Comparison of ENCODE assay signal across 8 cellular contexts in the genomic region with DNA sequence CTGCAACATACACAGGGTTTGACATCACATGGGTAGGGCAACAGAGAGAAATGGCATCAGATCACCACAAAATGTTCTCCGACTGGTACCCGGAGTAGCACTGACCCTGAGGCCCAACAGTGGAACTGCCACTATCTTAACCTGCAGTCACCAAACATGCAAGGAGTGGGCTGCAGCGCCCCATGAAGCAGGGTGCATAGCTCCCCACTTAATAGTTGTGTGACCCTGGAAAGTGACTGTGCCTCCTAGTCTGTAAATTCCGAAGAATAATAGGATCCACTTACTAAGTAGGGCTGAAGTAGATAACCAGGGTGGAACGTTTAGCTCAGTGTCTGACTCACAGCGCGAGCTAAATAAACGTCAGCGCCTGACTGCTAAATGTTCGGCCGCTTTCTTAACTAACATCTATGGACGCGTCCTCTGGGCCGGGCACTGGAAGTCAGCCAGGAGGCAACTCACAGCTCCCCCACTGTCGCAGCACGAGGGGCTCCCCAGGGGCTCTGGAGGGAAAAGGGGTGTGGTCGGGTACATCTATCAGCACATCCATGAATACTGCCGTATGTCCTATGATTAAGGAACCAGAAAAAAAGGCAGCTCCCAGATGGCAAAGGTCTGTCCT. TPM values are rescaled to one million over a fixed set of nuclear protein-coding genes. Genes with fewer than 3 reads are reported as not detected.
A peak's percentile ranks its signal among the peaks of the same experiment; 100 is the strongest.
DNase-seq lines count a peak whose midpoint lies in the region; ATAC-seq and TF ChIP-seq lines count a peak whose summit lies in the region.

No MANE protein-coding gene starts in this region.

- H2AFZ ChIP-seq in OCI-LY3 (ENCODE audit: low read depth, low read length), result no peak overlapping the region

- DNase-seq in NCI-H345 (lab: John Stamatoyannopoulos, UW) (peak; percentile 44), NCI-H345 treated with DMSO at 0.1 percent for 48 hours (lab: John Stamatoyannopoulos, UW; ENCODE audit: unreplicated experiment) (no peak), MCF 10A (ENCODE audit: unreplicated experiment) (peak; percentile 39), left lung (peak in 1 of 2 donors; percentile 47)

- intact Hi-C loops in MCF 10A (cut with micrococcal nuclease), result no loop called here
- intact Hi-C loops in left lung (cut with DNase I), result no loop called here

- no peaks in the 10 kb centered on the region for H4K20me1 ChIP-seq in OCI-LY3 (ENCODE audit: insufficient read depth, low read length)

- TF ChIP-seq CTCF in OCI-LY3 (IDR thresholded peaks at IDR 0.05; ENCODE audit: low read depth, low read length), result no peak
- no peak for TF ChIP-seq CTCF in MCF 10A (IDR thresholded peaks at IDR 0.05; ENCODE audit: unreplicated experiment)
- TF ChIP-seq CTCF in left lung (IDR thresholded peaks at IDR 0.05), result no peak

- peaks cover 9% of the 10 kb centered on the region for H3K4me1 ChIP-seq in OCI-LY3 (ENCODE audit: low read length)
- H3K4me1 ChIP-seq in left lung, result peaks cover 10 to 31% of the 10 kb centered on the region in 2 donors
- H3K4me1 ChIP-seq in subcutaneous abdominal adipose tissue (ENCODE audit: control insufficient read depth in 5 of 5, insufficient read depth in 5 of 5, low read length in 5 of 5), result peaks cover 11 to 38% (median 30%) of the 10 kb centered on the region in 5 donors

- H3K4me3 ChIP-seq in OCI-LY3 (ENCODE audit: low read length) (peak overlapping the region; percentile 92), left lung (peak overlapping the region; percentile 88 to 98), subcutaneous abdominal adipose tissue (ENCODE audit: low read depth in 1 of 5, low read length in 5 of 5) (peak overlapping the region; percentile 86 to 96 (median 89))

- peaks cover 26% of the 10 kb centered on the region for H3K79me2 ChIP-seq in OCI-LY3 (ENCODE audit: low read length)

- no peak overlapping the region for H3K27ac ChIP-seq in OCI-LY3 (ENCODE audit: low read length)
- H3K27ac ChIP-seq in left lung, result peak overlapping the region; percentile 76 to 80
- peak overlapping the region; percentile 86 for H3K27ac ChIP-seq in subcutaneous abdominal adipose tissue (ENCODE audit: low read depth, low read length)

- peak overlapping the region; percentile 90 for H3K27ac Mint-ChIP-seq in MCF 10A (ENCODE audit: low read depth, unreplicated experiment)

- H3K9me3 Mint-ChIP-seq in MCF 10A (ENCODE audit: unreplicated experiment), result no peaks in the 10 kb centered on the region

- H3K4me1 Mint-ChIP-seq in MCF 10A (ENCODE audit: insufficient read depth, unreplicated experiment), result peaks cover 4% of the 10 kb centered on the region

- ATAC-seq in left lung (peak; percentile 9), HG03108 (IDR thresholded peaks at IDR 0.05; ENCODE audit: unreplicated experiment) (no peak), HG03095 (IDR thresholded peaks at IDR 0.05; ENCODE audit: unreplicated experiment) (no peak)

- CTCF ChIA-PET in MCF 10A (lab: Yijun Ruan, JAX), result interaction anchor here (0.6 to 1.1 kb wide), 6 partner anchors 21 to 1437 kb away, joined by 3 to 6 read pairs (median 3); no protein-coding TSS in a partner anchor

- BruUV-seq in MCF 10A (replicated peaks; lab: Mats Ljungman, UMichigan), result TSS peak; percentile 52

- no peaks in the 10 kb centered on the region for H3K27me3 Mint-ChIP-seq in MCF 10A (ENCODE audit: insufficient read depth, unreplicated experiment)

- H3K4me3 Mint-ChIP-seq in MCF 10A (ENCODE audit: unreplicated experiment), result peak overlapping the region; percentile 95

- H3K36me3 Mint-ChIP-seq in MCF 10A (ENCODE audit: insufficient read depth, unreplicated experiment), result peaks cover 30% of the 10 kb centered on the region

- H3K36me3 ChIP-seq in OCI-LY3 (replicated peaks; ENCODE audit: low read depth, low read length), result peaks cover 9% of the 10 kb centered on the region
- H3K36me3 ChIP-seq in left lung, result peaks cover 0 to 37% of the 10 kb centered on the region in 2 donors
- H3K36me3 ChIP-seq in subcutaneous abdominal adipose tissue (ENCODE audit: control insufficient read depth in 5 of 5, insufficient read depth in 5 of 5, low read length in 5 of 5), result peaks cover 6 to 27% (median 23%) of the 10 kb centered on the region in 5 donors

- H3K4me2 ChIP-seq in OCI-LY3 (ENCODE audit: low read length), result peak overlapping the region; percentile 94

- H3K9me3 ChIP-seq in OCI-LY3 (ENCODE audit: insufficient read depth, low read length), result no peaks in the 10 kb centered on the region
- H3K9me3 ChIP-seq in left lung, result no peaks in the 10 kb centered on the region
- no peaks in the 10 kb centered on the region for H3K9me3 ChIP-seq in subcutaneous abdominal adipose tissue (ENCODE audit: control insufficient read depth in 5 of 5, low read length in 5 of 5)

- POLR2A ChIA-PET in MCF 10A (lab: Yijun Ruan, JAX), result interaction anchor here (0.6 to 2.1 kb wide), 16 partner anchors 9 to 1402 kb away, joined by 3 to 15 read pairs (median 4); partner anchors contain the start of genes C11orf24 and TPCN2

- H3K9ac ChIP-seq in OCI-LY3 (ENCODE audit: low read length) (peak overlapping the region; percentile 82), subcutaneous abdominal adipose tissue (ENCODE audit: low read length in 5 of 5) (peak overlapping the region; percentile 81 to 99 (median 99))

- no peaks in the 10 kb centered on the region for H3K27me3 ChIP-seq in OCI-LY3 (ENCODE audit: low read depth, low read length)
- H3K27me3 ChIP-seq in left lung, result peaks cover 0 to 5% of the 10 kb centered on the region in 2 donors
- no peaks in the 10 kb centered on the region for H3K27me3 ChIP-seq in subcutaneous abdominal adipose tissue (ENCODE audit: control insufficient read depth in 5 of 5, insufficient read depth in 4 of 5, low read length in 5 of 5)

RNA-seq across cellular contexts. Expression of gene LTO1, which starts 0.8 kb away (rescaled TPM):
- total RNA-seq in MCF 10A (2022) (31.5 and 34.2 TPM in 2 replicates), left lung (10 to 100 TPM; 18.0 to 21.6 TPM)

RNA-seq across cellular contexts. Expression of gene FGF19, which starts 29.4 kb away (rescaled TPM):
- not detected in 2 replicates for total RNA-seq in MCF 10A (2022)
- total RNA-seq in left lung, result not detected

RNA-seq across cellular contexts. Expression of gene CCND1, which starts 33.4 kb away (rescaled TPM):
- total RNA-seq in MCF 10A (2022) (96.6 and 106 TPM in 2 replicates), left lung (100 to 1,000 TPM; 243 to 581 TPM)
